ENCODE assay signal across 9 cellular contexts in the genomic region with DNA sequence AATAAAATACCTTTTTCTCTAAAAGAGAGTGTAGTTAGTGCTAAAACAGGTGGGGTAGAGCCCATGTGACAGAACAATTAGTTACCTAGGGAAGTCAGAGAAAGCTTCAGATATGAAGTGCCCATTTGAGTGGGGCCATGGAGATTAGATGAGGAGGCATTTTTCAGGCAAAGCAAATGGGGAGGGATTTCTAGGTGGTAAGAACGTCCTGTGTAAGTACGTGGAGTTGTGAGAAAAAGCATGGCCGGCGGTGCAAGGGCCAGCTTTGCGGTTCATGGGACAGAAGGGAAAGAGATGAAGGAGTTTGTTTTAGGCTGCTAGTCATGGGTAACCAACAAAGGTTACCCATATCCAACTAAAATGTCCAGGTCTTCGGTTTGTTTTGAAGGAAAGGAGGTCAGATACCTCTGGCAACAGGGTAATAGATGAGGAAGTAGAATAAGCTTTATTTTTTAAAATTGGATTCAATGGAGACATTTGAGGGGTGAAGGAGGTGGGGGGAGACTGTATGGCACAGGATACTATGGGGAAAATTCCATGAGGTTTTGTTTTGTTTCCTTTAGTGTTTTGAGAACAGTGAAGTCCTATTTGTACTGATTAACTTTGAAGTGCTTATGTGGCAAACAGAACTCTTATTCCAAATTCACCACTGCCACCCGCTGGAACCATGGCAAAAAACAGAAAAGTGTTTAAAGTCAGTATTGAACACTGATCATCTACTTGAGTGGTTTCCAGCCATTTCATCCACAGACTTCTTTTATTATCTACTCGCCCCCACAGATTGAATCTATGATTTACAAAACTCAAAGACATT. TPM values are rescaled to one million over a fixed set of nuclear protein-coding genes. Genes with fewer than 3 reads are reported as not detected.
DNase-seq lines count a peak whose midpoint lies in the region; ATAC-seq and TF ChIP-seq lines count a peak whose summit lies in the region.
"Had no signal": no experiment of that assay in that cellular context is flagged by ENCODE, and none has a peak within 500 bp of the region (broad histone marks: within the 10 kb centered on the region; RNA-seq: fewer than 3 reads in every experiment).

No MANE protein-coding gene starts in this region.

- peaks cover 6% of the 10 kb centered on the region for H3K27me3 Mint-ChIP-seq in nephron progenitor cell (ENCODE audit: low read depth, poor library complexity)

- H3K4me1 Mint-ChIP-seq in nephron progenitor cell, result peaks cover 6% of the 10 kb centered on the region

- intact Hi-C loops in sciatic nerve (cut with DNase I), result no loop called here

- no peaks in the 10 kb centered on the region for H3K9me3 Mint-ChIP-seq in nephron progenitor cell

- TF ChIP-seq CTCF in LNCaP clone FGC (IDR thresholded peaks at IDR 0.05; ENCODE audit: control insufficient read depth, extremely low read depth, insufficient read depth) (peak; percentile 69), astrocyte of the cerebellum (IDR thresholded peaks at IDR 0.05; ENCODE audit: low read depth, low read length, missing control alignments) (peak; percentile 47), nephron progenitor cell (IDR thresholded peaks at IDR 0.05) (no peak)

- DNase-seq in Daoy (ENCODE audit: low read depth) (peak; percentile 20), LNCaP clone FGC (ENCODE audit: low read depth) (no peak), astrocyte of the cerebellum (ENCODE audit: low read depth) (no peak), nephron progenitor cell (no peak), NCI-H1436 (lab: John Stamatoyannopoulos, UW) (no peak), sciatic nerve (ENCODE audit: low spot score) (no peak)
- DNase-seq in activated T-cell treated with anti-CD3 and anti-CD28 coated beads, Interleukin-2, amount 50 U/mL, for 1 hour, result no peak
- DNase-seq: occipital lobe had no signal

- H3K4me3 ChIP-seq in LNCaP clone FGC (ENCODE audit: low read depth, low read length) (no peak overlapping the region), astrocyte of the cerebellum (ENCODE audit: low read depth, low read length) (no peak overlapping the region)

- ATAC-seq in HG02885 (IDR thresholded peaks at IDR 0.05; ENCODE audit: poor library complexity, unreplicated experiment), result no peak
- ATAC-seq in sciatic nerve, result no peak

- in situ Hi-C loops in astrocyte of the cerebellum (cut with HindIII; ENCODE audit: low sequenced_read_pairs), result no loop called here

- H3K27ac Mint-ChIP-seq in nephron progenitor cell, result peak overlapping the region; percentile 19

- H3K36me3 Mint-ChIP-seq in nephron progenitor cell (ENCODE audit: low read depth), result no peaks in the 10 kb centered on the region

- H3K4me3 Mint-ChIP-seq in nephron progenitor cell, result no peak overlapping the region

RNA-seq across cellular contexts. Expression of a gene that starts 10.0 kb away (rescaled TPM):
- total RNA-seq in Daoy (2014; rRNA removed; shearing (Covaris generic)), result 43.8 and 51.4 TPM in 2 replicates
- total RNA-seq in sciatic nerve, result 12.6 TPM

RNA-seq across cellular contexts. Expression of a gene that starts 58.2 kb away (rescaled TPM):
- total RNA-seq in Daoy (2014; rRNA removed; shearing (Covaris generic)), result 36.5 and 41.3 TPM in 2 replicates
- 40.3 TPM for total RNA-seq in sciatic nerve
